Comparison of ENCODE assay signal across 13 cellular contexts in genomic region chr12:88247241-88247643, GRCh38.
DNase-seq lines count a peak whose midpoint lies in the region; FAIRE-seq and TF ChIP-seq lines count a peak whose summit lies in the region.
"Had no signal": no experiment of that assay in that cellular context is flagged by ENCODE, and none has a peak within 500 bp of the region (broad histone marks: within the 10 kb centered on the region; RNA-seq: fewer than 3 reads in every experiment).

No MANE protein-coding gene starts in this region.

- no peaks in the 10 kb centered on the region for H3K9me3 Mint-ChIP-seq in progenitor cell of endocrine pancreas (ENCODE audit: low read depth)

- TF ChIP-seq CTCF in bronchial epithelial cell (IDR thresholded peaks at IDR 0.05; ENCODE audit: insufficient read depth, low read length, severe bottlenecking) (no peak), progenitor cell of endocrine pancreas (IDR thresholded peaks at IDR 0.05; ENCODE audit: unreplicated experiment) (no peak), esophagus muscularis mucosa (IDR thresholded peaks at IDR 0.05) (no peak)

- no peak overlapping the region for H3K4me2 ChIP-seq in mesenchymal stem cell (ENCODE audit: low read length, poor library complexity, severe bottlenecking)

- H3K9ac ChIP-seq in mesenchymal stem cell (ENCODE audit: low read length) = no peak overlapping the region

- H3K23ac ChIP-seq in mesenchymal stem cell (ENCODE audit: low read length in 2 of 2) = no peak overlapping the region

- TF ChIP-seq EP300 in esophagus muscularis mucosa (IDR thresholded peaks at IDR 0.05) = no peak

- no peak overlapping the region for H2AK5ac ChIP-seq in mesenchymal stem cell (ENCODE audit: low read length, severe bottlenecking)

- H3K4me3 ChIP-seq in bronchial epithelial cell (ENCODE audit: low read depth, low read length) = no peak overlapping the region
- H3K4me3 ChIP-seq in mesenchymal stem cell (ENCODE audit: insufficient read depth in 1 of 2, low read depth in 1 of 2, low read length in 2 of 2) = no peak overlapping the region
- no peak overlapping the region for H3K4me3 ChIP-seq in esophagus muscularis mucosa

- H4K8ac ChIP-seq in mesenchymal stem cell (ENCODE audit: low read length) = no peak overlapping the region

- no peaks in the 10 kb centered on the region for H3K36me3 Mint-ChIP-seq in progenitor cell of endocrine pancreas (ENCODE audit: insufficient read depth)
- H3K36me3 Mint-ChIP-seq: naive thymus-derived CD4-positive, alpha-beta T cell had no signal

- H3K9me3 ChIP-seq in mesenchymal stem cell (ENCODE audit: control insufficient read depth, low read length) (no peaks in the 10 kb centered on the region), esophagus muscularis mucosa (no peaks in the 10 kb centered on the region)

- H3K27ac Mint-ChIP-seq in progenitor cell of endocrine pancreas = no peak overlapping the region
- H3K27ac Mint-ChIP-seq: naive thymus-derived CD4-positive, alpha-beta T cell had no signal

- no peak overlapping the region for H3K4ac ChIP-seq in mesenchymal stem cell (ENCODE audit: low read depth in 1 of 2, low read length in 2 of 2)

- H4K91ac ChIP-seq in mesenchymal stem cell (ENCODE audit: low read length) = no peak overlapping the region

- no peaks in the 10 kb centered on the region for H3K4me1 Mint-ChIP-seq in progenitor cell of endocrine pancreas (ENCODE audit: low read depth)

- no peak for FAIRE-seq in bronchial epithelial cell (lab: Jason Lieb, UNC)

- WGBS in mesenchymal stem cell = 19% methylated on average over 2 of the region's 2 CpGs
- WGBS in esophagus muscularis mucosa = 78% methylated on average over 2 of the region's 2 CpGs

- H3K27ac ChIP-seq in mesenchymal stem cell (ENCODE audit: low read length, poor library complexity, severe bottlenecking) = no peak overlapping the region
- no peak overlapping the region for H3K27ac ChIP-seq in esophagus muscularis mucosa (replicated peaks in 1 of 4)

- no peaks in the 10 kb centered on the region for H3K27me3 Mint-ChIP-seq in progenitor cell of endocrine pancreas

- no peak overlapping the region for H3K4me3 Mint-ChIP-seq in progenitor cell of endocrine pancreas (ENCODE audit: low read depth)
- H3K4me3 Mint-ChIP-seq: naive thymus-derived CD4-positive, alpha-beta T cell had no signal

- H3K36me3 ChIP-seq in bronchial epithelial cell (ENCODE audit: control insufficient read depth, insufficient read depth, low read length) (no peaks in the 10 kb centered on the region), mesenchymal stem cell (ENCODE audit: control insufficient read depth in 1 of 2, insufficient read depth in 2 of 2, low read depth in 1 of 2, low read length in 2 of 2) (no peaks in the 10 kb centered on the region), esophagus muscularis mucosa (no peaks in the 10 kb centered on the region)

- H2BK120ac ChIP-seq in mesenchymal stem cell (ENCODE audit: low read depth, low read length) = no peak overlapping the region

- no peak overlapping the region for H2BK5ac ChIP-seq in mesenchymal stem cell (ENCODE audit: low read depth, low read length, poor library complexity, severe bottlenecking)

- no peak overlapping the region for H2BK15ac ChIP-seq in mesenchymal stem cell (ENCODE audit: low read depth, poor library complexity, severe bottlenecking)

- DNase-seq in CMK (ENCODE audit: low read depth) = peak; percentile 7
- peak; percentile 90 for DNase-seq in LHCN-M2 (ENCODE audit: low read depth)
- DNase-seq in bronchial epithelial cell (ENCODE audit: low read depth) = peak; percentile 69
- peak; percentile 42 for DNase-seq in mesenchymal stem cell
- no peak for DNase-seq in progenitor cell of endocrine pancreas (ENCODE audit: low spot score, unreplicated experiment)
- no peak for DNase-seq in SHP77 treated with DMSO at 0.1 percent for 48 hours (lab: John Stamatoyannopoulos, UW)
- DNase-seq in UCSD-AML1 (lab: John Stamatoyannopoulos, UW; ENCODE audit: unreplicated experiment) = no peak
- no peak for DNase-seq in esophagus muscularis mucosa (ENCODE audit: extremely low spot score)
- DNase-seq: activated naive CD4-positive, alpha-beta T cell treated with anti-CD3 and anti-CD28 coated beads, Interleukin-2, amount 50 U/mL, for 16 hours; Calu3; effector CD8-positive, alpha-beta T cell; naive thymus-derived CD4-positive, alpha-beta T cell; T-helper 2 cell had no signal

- H2AFZ ChIP-seq in mesenchymal stem cell (ENCODE audit: low read depth, low read length) = no peak overlapping the region

- no peaks in the 10 kb centered on the region for H3K4me1 ChIP-seq in mesenchymal stem cell (ENCODE audit: control insufficient read depth, insufficient read depth, low read depth, low read length)
- H3K4me1 ChIP-seq in esophagus muscularis mucosa = peaks cover 0 to 38% (median 21%) of the 10 kb centered on the region in 4 donors

- intact Hi-C loops in esophagus muscularis mucosa (cut with DNase I) = loop anchor here (10.0 kb wide), 1 partner anchor 318 kb away; no protein-coding TSS in a partner anchor

- H3K18ac ChIP-seq in mesenchymal stem cell (ENCODE audit: low read depth in 1 of 2, low read length in 2 of 2) = no peak overlapping the region

- H3K27me3 ChIP-seq in bronchial epithelial cell (ENCODE audit: control insufficient read depth, insufficient read depth, low read length) (peaks cover 3% of the 10 kb centered on the region), mesenchymal stem cell (ENCODE audit: control insufficient read depth in 1 of 2, insufficient read depth in 1 of 2, low read length in 2 of 2) (no peaks in the 10 kb centered on the region), esophagus muscularis mucosa (no peaks in the 10 kb centered on the region)

- TF ChIP-seq POLR2A in esophagus muscularis mucosa (IDR thresholded peaks at IDR 0.05; ENCODE audit: low read depth) = no peak

- no peak overlapping the region for H3K14ac ChIP-seq in mesenchymal stem cell (ENCODE audit: low read length in 2 of 2)

- H2BK12ac ChIP-seq in mesenchymal stem cell (ENCODE audit: low read length in 2 of 2) = no peak overlapping the region

- H3K79me1 ChIP-seq in mesenchymal stem cell (replicated peaks; ENCODE audit: low read length, poor library complexity, severe bottlenecking) = no peaks in the 10 kb centered on the region

Comparison
In these comparisons a context has a peak if more than half of its experiments do, and no peak if none do; other contexts are left out.
1. DNase-seq: peak in CMK (single experiment), LHCN-M2 (single experiment), bronchial epithelial cell (single experiment) and mesenchymal stem cell (single experiment); none in progenitor cell of endocrine pancreas (single experiment), SHP77 treated with DMSO at 0.1 percent for 48 hours (single experiment), UCSD-AML1 (single experiment) and esophagus muscularis mucosa (single experiment).